8 cellular contexts compared by ENCODE assay signal in genomic region chr2:216082388-216082733, GRCh38. TPM values are rescaled to one million over a fixed set of nuclear protein-coding genes. Genes with fewer than 3 reads are reported as not detected.
A peak's percentile ranks its signal among the peaks of the same experiment; 100 is the strongest.
DNase-seq lines count a peak whose midpoint lies in the region; ATAC-seq and TF ChIP-seq lines count a peak whose summit lies in the region.

No MANE protein-coding gene starts in this region.

- H3K4me3 ChIP-seq in NT2/D1 (ENCODE audit: insufficient read length, low read depth), result peak overlapping the region; percentile 93

- H3K27me3 ChIP-seq in NT2/D1 (ENCODE audit: insufficient read depth, insufficient read length), result peaks cover 4% of the 10 kb centered on the region

- DNase-seq in ELR (ENCODE audit: low read depth) (peak; percentile 16), NT2/D1 (ENCODE audit: low read depth, low spot score) (no peak), osteocyte (ENCODE audit: extremely low spot score, unreplicated experiment) (no peak), GF-D8 (lab: John Stamatoyannopoulos, UW) (no peak)
- DNase-seq in effector memory CD8-positive, alpha-beta T cell, result no peak
- no peak for DNase-seq in stimulated activated CD4-positive, alpha-beta T cell treated with anti-CD3 and anti-CD28 coated beads, Interleukin-2, amount 100 ng/mL, for 48 hours

- H3K27ac Mint-ChIP-seq in effector memory CD8-positive, alpha-beta T cell, result peak overlapping the region; percentile 90
- peak overlapping the region; percentile 82 for H3K27ac Mint-ChIP-seq in osteocyte (ENCODE audit: unreplicated experiment)

- H3K36me3 Mint-ChIP-seq in effector memory CD8-positive, alpha-beta T cell (ENCODE audit: insufficient read depth), result no peaks in the 10 kb centered on the region
- no peaks in the 10 kb centered on the region for H3K36me3 Mint-ChIP-seq in osteocyte (ENCODE audit: unreplicated experiment)

- H3K9me3 Mint-ChIP-seq in effector memory CD8-positive, alpha-beta T cell, result no peaks in the 10 kb centered on the region
- H3K9me3 Mint-ChIP-seq in osteocyte (ENCODE audit: unreplicated experiment), result no peaks in the 10 kb centered on the region

- peak overlapping the region; percentile 93 to 95 for H3K4me3 Mint-ChIP-seq in effector memory CD8-positive, alpha-beta T cell
- H3K4me3 Mint-ChIP-seq in osteocyte (ENCODE audit: unreplicated experiment), result peak overlapping the region; percentile 82

- peaks cover 7% of the 10 kb centered on the region for H3K4me1 ChIP-seq in NT2/D1 (ENCODE audit: insufficient read depth, insufficient read length)

- H3K9ac ChIP-seq in NT2/D1 (ENCODE audit: insufficient read length, low read depth), result peak overlapping the region; percentile 57

- TF ChIP-seq CTCF in osteocyte (IDR thresholded peaks at IDR 0.05), result no peak

- no peak for ATAC-seq in effector memory CD8-positive, alpha-beta T cell (replicated peaks)
- ATAC-seq in HG03196 (IDR thresholded peaks at IDR 0.05; ENCODE audit: unreplicated experiment) (no peak), GM19452 (IDR thresholded peaks at IDR 0.05; ENCODE audit: unreplicated experiment) (no peak)

- no peaks in the 10 kb centered on the region for H3K27me3 Mint-ChIP-seq in effector memory CD8-positive, alpha-beta T cell
- no peaks in the 10 kb centered on the region for H3K27me3 Mint-ChIP-seq in osteocyte (ENCODE audit: unreplicated experiment)

- H3K4me1 Mint-ChIP-seq in effector memory CD8-positive, alpha-beta T cell (ENCODE audit: low read depth in 2 of 2), result peaks cover 39 to 51% of the 10 kb centered on the region in 2 donors
- peaks cover 37% of the 10 kb centered on the region for H3K4me1 Mint-ChIP-seq in osteocyte (ENCODE audit: unreplicated experiment)

- H3K36me3 ChIP-seq in NT2/D1 (ENCODE audit: insufficient read depth, insufficient read length, low read length), result no peaks in the 10 kb centered on the region

- no peaks in the 10 kb centered on the region for H3K9me3 ChIP-seq in NT2/D1 (ENCODE audit: insufficient read depth, low read length)

RNA-seq across cellular contexts. Expression of gene TMEM169, which starts 0.6 kb away (rescaled TPM):
- total RNA-seq in osteocyte, result 1.5 and 2.3 TPM in 2 replicates

RNA-seq across cellular contexts. Expression of gene PECR, which starts 0.8 kb away (rescaled TPM):
- 6.6 and 9.0 TPM in 2 replicates for total RNA-seq in osteocyte

RNA-seq across cellular contexts. Expression of gene XRCC5, which starts 26.8 kb away (rescaled TPM):
- 224 and 234 TPM in 2 replicates for total RNA-seq in osteocyte
